ENCODE assay signal across 9 cellular contexts in the genomic region with DNA sequence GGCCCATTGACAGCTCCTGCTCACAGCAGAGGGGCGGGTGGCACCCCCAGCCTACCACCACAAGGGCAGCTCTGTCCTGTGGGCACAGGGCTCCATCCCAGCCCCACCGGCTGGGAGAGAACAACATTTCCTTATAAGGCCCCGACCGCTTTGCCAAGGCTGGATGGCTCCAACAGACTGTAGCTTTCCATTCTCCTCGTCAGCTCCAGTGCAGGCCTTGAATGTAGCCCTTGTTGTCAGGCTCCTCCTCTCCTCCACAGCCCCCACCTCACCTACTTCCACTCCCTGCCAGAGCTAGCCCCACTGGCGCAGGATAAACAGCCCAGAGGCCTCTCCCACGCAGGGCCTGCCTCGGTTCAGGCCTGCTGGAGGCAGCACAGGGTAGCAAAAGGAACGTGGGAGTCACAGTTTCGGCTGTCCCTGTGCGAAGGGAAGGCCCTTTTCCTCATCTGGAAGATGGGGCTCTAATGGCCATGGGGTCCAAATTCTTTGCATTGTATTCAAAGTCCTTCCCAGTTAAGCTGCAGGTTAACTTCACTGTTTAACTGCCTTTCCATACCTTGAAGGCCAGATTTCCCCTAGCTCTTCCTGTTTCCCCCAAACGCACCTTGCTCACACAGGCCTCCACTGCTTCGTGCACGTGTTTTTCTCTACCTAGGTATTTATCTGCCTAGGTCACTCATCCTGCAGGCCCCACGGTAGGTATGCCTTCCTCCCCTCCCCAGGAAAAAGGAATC.
DNase-seq lines count a peak whose midpoint lies in the region; ATAC-seq and TF ChIP-seq lines count a peak whose summit lies in the region.
"Had no signal": no experiment of that assay in that cellular context is flagged by ENCODE, and none has a peak within 500 bp of the region (broad histone marks: within the 10 kb centered on the region; RNA-seq: fewer than 3 reads in every experiment).

No MANE protein-coding gene starts in this region.

- no peak overlapping the region for H2AK5ac ChIP-seq in mesenchymal stem cell (ENCODE audit: low read length, severe bottlenecking)

- peak overlapping the region in 1 of 2 experiments; percentile 23 for H3K14ac ChIP-seq in mesenchymal stem cell (ENCODE audit: low read length in 2 of 2)

- peak overlapping the region; percentile 89 to 96 (median 92) for H3K27ac ChIP-seq in esophagus muscularis mucosa (replicated peaks in 1 of 4)
- H3K27ac ChIP-seq in mesenchymal stem cell (ENCODE audit: low read length, poor library complexity, severe bottlenecking), result no peak overlapping the region
- H3K27ac ChIP-seq: SJSA1 had no signal

- H3K9me3 ChIP-seq in esophagus muscularis mucosa, result no peaks in the 10 kb centered on the region
- no peaks in the 10 kb centered on the region for H3K9me3 ChIP-seq in mesenchymal stem cell (ENCODE audit: control insufficient read depth, low read length)
- H3K9me3 ChIP-seq: SJSA1 had no signal

- H3K4ac ChIP-seq in mesenchymal stem cell (ENCODE audit: low read depth in 1 of 2, low read length in 2 of 2), result peak overlapping the region in 1 of 2 experiments; percentile 76

- no peak overlapping the region for H2AFZ ChIP-seq in mesenchymal stem cell (ENCODE audit: low read depth, low read length)

- no peaks in the 10 kb centered on the region for H3K79me1 ChIP-seq in mesenchymal stem cell (replicated peaks; ENCODE audit: low read length, poor library complexity, severe bottlenecking)

- H3K9ac ChIP-seq in mesenchymal stem cell (ENCODE audit: low read length), result peak overlapping the region; percentile 80

- H3K27me3 Mint-ChIP-seq in type B pancreatic cell, result no peaks in the 10 kb centered on the region

- TF ChIP-seq CTCF in esophagus muscularis mucosa (IDR thresholded peaks at IDR 0.05) (peak; percentile 71 to 94 (median 79)), type B pancreatic cell (conservative IDR thresholded peaks at IDR 0.05) (peak; percentile 56)

- TF ChIP-seq POLR2A in esophagus muscularis mucosa (IDR thresholded peaks at IDR 0.05; ENCODE audit: low read depth), result no peak

- H3K36me3 Mint-ChIP-seq in type B pancreatic cell, result no peaks in the 10 kb centered on the region

- peak overlapping the region; percentile 43 for H3K27ac Mint-ChIP-seq in type B pancreatic cell

- no peaks in the 10 kb centered on the region for H3K36me3 ChIP-seq in esophagus muscularis mucosa
- H3K36me3 ChIP-seq in mesenchymal stem cell (ENCODE audit: control insufficient read depth in 1 of 2, insufficient read depth in 2 of 2, low read depth in 1 of 2, low read length in 2 of 2), result no peaks in the 10 kb centered on the region
- H3K36me3 ChIP-seq: SJSA1 had no signal

- H3K4me1 ChIP-seq in esophagus muscularis mucosa (peaks cover 15 to 60% (median 57%) of the 10 kb centered on the region in 4 donors), mesenchymal stem cell (ENCODE audit: control insufficient read depth, insufficient read depth, low read depth, low read length) (peaks cover 5% of the 10 kb centered on the region)

- intact Hi-C loops in esophagus muscularis mucosa (cut with DNase I), result loop anchor here (5.0 to 10.0 kb wide), 5 partner anchors 100 to 895 kb away; partner anchors contain the start of genes BCL6 and LPP

- H2BK12ac ChIP-seq in mesenchymal stem cell (ENCODE audit: low read length in 2 of 2), result peak overlapping the region in 1 of 2 experiments; percentile 3

- H3K4me3 ChIP-seq in esophagus muscularis mucosa (peak overlapping the region; percentile 20 to 32 (median 26)), mesenchymal stem cell (ENCODE audit: insufficient read depth in 1 of 2, low read depth in 1 of 2, low read length in 2 of 2) (peak overlapping the region in 1 of 2 experiments; percentile 6)
- H3K4me3 ChIP-seq: SJSA1 had no signal

- H4K8ac ChIP-seq in mesenchymal stem cell (ENCODE audit: low read length), result peak overlapping the region; percentile 76

- peak overlapping the region; percentile 61 for H3K4me3 Mint-ChIP-seq in type B pancreatic cell

- H3K9me3 Mint-ChIP-seq in type B pancreatic cell, result no peaks in the 10 kb centered on the region

- H3K4me2 ChIP-seq in mesenchymal stem cell (ENCODE audit: low read length, poor library complexity, severe bottlenecking), result no peak overlapping the region

- no peak overlapping the region for H3K23ac ChIP-seq in mesenchymal stem cell (ENCODE audit: low read length in 2 of 2)

- peaks cover 22% of the 10 kb centered on the region for H3K4me1 Mint-ChIP-seq in type B pancreatic cell (ENCODE audit: unreplicated experiment)

- peak; percentile 47 for DNase-seq in NCI-H2029 (lab: John Stamatoyannopoulos, UW)
- DNase-seq in NCI-H2029 treated with DMSO at 0.1 percent for 48 hours (lab: John Stamatoyannopoulos, UW), result no peak
- DNase-seq in esophagus muscularis mucosa (ENCODE audit: extremely low spot score), result peak; percentile 94
- no peak for DNase-seq in mesenchymal stem cell
- no peak for DNase-seq in type B pancreatic cell (ENCODE audit: extremely low spot score, unreplicated experiment)

- no peak overlapping the region for H2BK120ac ChIP-seq in mesenchymal stem cell (ENCODE audit: low read depth, low read length)

- peak overlapping the region in 1 of 2 experiments; percentile 44 for H3K18ac ChIP-seq in mesenchymal stem cell (ENCODE audit: low read depth in 1 of 2, low read length in 2 of 2)

- TF ChIP-seq EP300 in esophagus muscularis mucosa (IDR thresholded peaks at IDR 0.05), result peak; percentile 70

- H3K27me3 ChIP-seq in esophagus muscularis mucosa (no peaks in the 10 kb centered on the region), mesenchymal stem cell (ENCODE audit: control insufficient read depth in 1 of 2, insufficient read depth in 1 of 2, low read length in 2 of 2) (no peaks in the 10 kb centered on the region)
- H3K27me3 ChIP-seq: SJSA1 had no signal

- ATAC-seq in HG02852 (IDR thresholded peaks at IDR 0.05; ENCODE audit: unreplicated experiment) (no peak), HG03354 (IDR thresholded peaks at IDR 0.05; ENCODE audit: poor library complexity, severe bottlenecking, unreplicated experiment) (no peak), HG02610 (IDR thresholded peaks at IDR 0.05; ENCODE audit: unreplicated experiment) (no peak)

- H2BK5ac ChIP-seq in mesenchymal stem cell (ENCODE audit: low read depth, low read length, poor library complexity, severe bottlenecking), result no peak overlapping the region

- no peak overlapping the region for H2BK15ac ChIP-seq in mesenchymal stem cell (ENCODE audit: low read depth, poor library complexity, severe bottlenecking)

- WGBS in esophagus muscularis mucosa, result 39% methylated on average over 9 of the region's 15 CpGs
- 65% methylated on average over 15 of the region's 15 CpGs for WGBS in mesenchymal stem cell

- no peak overlapping the region for H4K91ac ChIP-seq in mesenchymal stem cell (ENCODE audit: low read length)

Comparison
In these comparisons a context has a peak if more than half of its experiments do, and no peak if none do; other contexts are left out.
1. DNase-seq: peak in NCI-H2029 (single experiment) and esophagus muscularis mucosa (single experiment); none in NCI-H2029 treated with DMSO at 0.1 percent for 48 hours (single experiment), mesenchymal stem cell (single experiment) and type B pancreatic cell (single experiment).